ENCODE assay signal across 18 cellular contexts in the genomic region with DNA sequence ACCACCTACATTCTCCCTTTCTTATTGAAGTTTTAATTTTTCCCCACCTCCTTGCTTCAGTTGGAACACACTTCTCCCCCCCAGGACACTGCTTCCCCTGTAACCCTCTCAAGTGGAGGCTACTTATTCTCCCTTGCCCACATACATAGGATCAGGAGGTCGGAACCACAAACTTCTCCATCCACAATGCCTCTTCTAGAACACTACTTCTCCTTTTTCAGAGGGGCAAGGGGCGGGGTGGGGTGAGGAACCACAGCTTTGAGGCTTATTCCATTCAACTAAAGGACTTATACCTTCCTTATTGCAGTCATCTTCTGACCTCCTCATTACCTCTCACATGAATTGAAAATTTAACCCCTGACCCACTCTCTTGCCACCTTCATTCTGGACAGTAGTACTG.
DNase-seq lines count a peak whose midpoint lies in the region; ATAC-seq and TF ChIP-seq lines count a peak whose summit lies in the region.
"Had no signal": no experiment of that assay in that cellular context is flagged by ENCODE, and none has a peak within 500 bp of the region (broad histone marks: within the 10 kb centered on the region; RNA-seq: fewer than 3 reads in every experiment).

No MANE protein-coding gene starts in this region.

- no peak overlapping the region for H3K9ac ChIP-seq in neuronal stem cell (ENCODE audit: low read depth, low read length, poor library complexity)

- intact Hi-C loops in left cardiac atrium (cut with DNase I), result no loop called here
- intact Hi-C loops in psoas muscle (cut with DNase I), result no loop called here
- intact Hi-C loops in activated CD4-positive, alpha-beta T cell treated with anti-CD3 and anti-CD28 coated beads, Interleukin-2, amount 10 ng/mL, durations not matched to agents 24 days and 14 days (cut with micrococcal nuclease), result no loop called here

- H3K9me3 Mint-ChIP-seq in activated CD4-positive, alpha-beta T cell treated with anti-CD3 and anti-CD28 coated beads, Interleukin-2, amount 10 ng/mL, durations not matched to agents 24 days and 14 days, result peaks cover 7% of the 10 kb centered on the region

- no peak overlapping the region for H3K14ac ChIP-seq in neuronal stem cell (ENCODE audit: low read length)

- H3K18ac ChIP-seq in neuronal stem cell (ENCODE audit: low read length), result no peak overlapping the region

- H2AK5ac ChIP-seq in neuronal stem cell (ENCODE audit: low read depth, low read length), result no peak overlapping the region

- 90 to 100% (median 93%) methylated on average over 2 of the region's 2 CpGs for WGBS in psoas muscle, 3 donors
- whole genome bisulfite sequencing in neuronal stem cell (ENCODE audit: extremely low coverage in 2 of 2, insufficient read length in 2 of 2, insufficient replicate concordance in 1 of 2), 2 donors, result no CpG with 5 or more reads among the region's 2 CpGs

- H4K91ac ChIP-seq in neuronal stem cell (ENCODE audit: low read depth, low read length, poor library complexity), result no peak overlapping the region

- H2BK12ac ChIP-seq in neuronal stem cell (ENCODE audit: low read length), result no peak overlapping the region

- no peak overlapping the region for H3K4ac ChIP-seq in neuronal stem cell (ENCODE audit: low read length)

- H3K9me3 ChIP-seq in psoas muscle (peaks cover 4% of the 10 kb centered on the region), neuronal stem cell (replicated peaks in 1 of 2; ENCODE audit: control insufficient read depth in 2 of 2, insufficient read depth in 1 of 2, low read depth in 1 of 2, low read length in 2 of 2) (peaks cover 0 to 10% of the 10 kb centered on the region in 2 donors)
- H3K9me3 ChIP-seq: ascending aorta, gastrocnemius medialis, uterus had no signal

- ATAC-seq in GM21423 (IDR thresholded peaks at IDR 0.05; ENCODE audit: unreplicated experiment) (peak; percentile 39), left cardiac atrium (peak in 1 of 2 donors; percentile 28), psoas muscle (no peak)
- ATAC-seq: gastrocnemius medialis; stimulated activated naive CD8-positive, alpha-beta T cell treated with anti-CD3 and anti-CD28 coated beads, Interleukin-15, amount 100 ng/mL, for 72 hours had no signal

- POLR2A ChIA-PET in GM10248 (lab: Yijun Ruan, JAX), result no interaction called here

- no peak overlapping the region for H3K4me2 ChIP-seq in neuronal stem cell (ENCODE audit: insufficient read depth, low read length, poor library complexity, severe bottlenecking)
- H3K4me2 ChIP-seq: smooth muscle cell had no signal

- peaks cover 18% of the 10 kb centered on the region for H3K36me3 Mint-ChIP-seq in activated CD4-positive, alpha-beta T cell treated with anti-CD3 and anti-CD28 coated beads, Interleukin-2, amount 10 ng/mL, durations not matched to agents 24 days and 14 days (ENCODE audit: low read depth)

- H3K4me3 ChIP-seq in psoas muscle (no peak overlapping the region), neuronal stem cell (ENCODE audit: low read length in 2 of 2) (no peak overlapping the region)
- H3K4me3 ChIP-seq: ascending aorta, gastrocnemius medialis, smooth muscle cell, uterus had no signal

- peaks cover 11% of the 10 kb centered on the region for H3K4me1 ChIP-seq in psoas muscle
- H3K4me1 ChIP-seq in neuronal stem cell (ENCODE audit: control insufficient read depth in 2 of 2, insufficient read depth in 1 of 2, low read depth in 1 of 2, low read length in 2 of 2), result peaks cover 2 to 7% of the 10 kb centered on the region in 2 donors
- H3K4me1 ChIP-seq: uterus had no signal

- no peak overlapping the region for H2BK15ac ChIP-seq in neuronal stem cell (ENCODE audit: low read length)

- no peak overlapping the region for H3K27ac Mint-ChIP-seq in activated CD4-positive, alpha-beta T cell treated with anti-CD3 and anti-CD28 coated beads, Interleukin-2, amount 10 ng/mL, durations not matched to agents 24 days and 14 days
- H3K27ac Mint-ChIP-seq: mesothelial cell of epicardium; stimulated activated naive CD8-positive, alpha-beta T cell treated with anti-CD3 and anti-CD28 coated beads, Interleukin-15, amount 100 ng/mL, for 72 hours had no signal

- no peak overlapping the region for H3K23ac ChIP-seq in neuronal stem cell (ENCODE audit: low read depth, low read length, poor library complexity)

- TF ChIP-seq CTCF in psoas muscle (IDR thresholded peaks at IDR 0.05), result no peak
- no peak for TF ChIP-seq CTCF in GM10248 (IDR thresholded peaks at IDR 0.05; ENCODE audit: control extremely low read depth, extremely low read depth, low read depth, missing control alignments)
- TF ChIP-seq CTCF in GM10266 (IDR thresholded peaks at IDR 0.05; ENCODE audit: control insufficient read depth, insufficient read depth, low read depth, missing control alignments), result no peak

- H4K8ac ChIP-seq in neuronal stem cell (ENCODE audit: low read depth, low read length), result no peak overlapping the region

- H3K4me3 Mint-ChIP-seq in activated CD4-positive, alpha-beta T cell treated with anti-CD3 and anti-CD28 coated beads, Interleukin-2, amount 10 ng/mL, durations not matched to agents 24 days and 14 days, result no peak overlapping the region
- H3K4me3 Mint-ChIP-seq: mesothelial cell of epicardium; stimulated activated naive CD8-positive, alpha-beta T cell treated with anti-CD3 and anti-CD28 coated beads, Interleukin-15, amount 100 ng/mL, for 72 hours had no signal

- H2BK120ac ChIP-seq in neuronal stem cell (ENCODE audit: low read depth, low read length), result no peak overlapping the region

- no peaks in the 10 kb centered on the region for H3K27me3 ChIP-seq in psoas muscle (ENCODE audit: insufficient read depth in 3 of 3, low read length in 2 of 3)
- no peaks in the 10 kb centered on the region for H3K27me3 ChIP-seq in neuronal stem cell (ENCODE audit: control insufficient read depth in 3 of 3, insufficient read depth in 3 of 3, low read depth in 1 of 3, low read length in 3 of 3)
- H3K27me3 ChIP-seq: ascending aorta, gastrocnemius medialis, uterus had no signal

- no peak overlapping the region for H2BK5ac ChIP-seq in neuronal stem cell (ENCODE audit: low read length)

- peak; percentile 95 for DNase-seq in OCI-M1 (lab: John Stamatoyannopoulos, UW)
- peak; percentile 34 for DNase-seq in left cardiac atrium
- peak; percentile 18 to 44 for DNase-seq in psoas muscle
- no peak for DNase-seq in activated CD4-positive, alpha-beta T cell treated with anti-CD3 and anti-CD28 coated beads, Interleukin-2, amount 10 ng/mL, durations not matched to agents 24 days and 14 days
- DNase-seq in GM10248 (ENCODE audit: extremely low spot score), result no peak
- DNase-seq in GM10266 (ENCODE audit: extremely low spot score), result no peak
- DNase-seq in neuronal stem cell (ENCODE audit: low spot score), result no peak
- DNase-seq: activated CD4-positive, CD25-positive, alpha-beta regulatory T cell treated with anti-CD3 and anti-CD28 coated beads, Interleukin-2, amount 50 U/mL, for 72 hours; activated naive CD4-positive, alpha-beta T cell; NCI-H1436; NCI-H345; stimulated activated naive CD8-positive, alpha-beta T cell treated with anti-CD3 and anti-CD28 coated beads, Interleukin-15, amount 100 ng/mL, for 72 hours; uterus had no signal

- H3K36me3 ChIP-seq in psoas muscle (ENCODE audit: insufficient read depth in 1 of 2, low read depth in 1 of 2), result no peaks in the 10 kb centered on the region
- no peaks in the 10 kb centered on the region for H3K36me3 ChIP-seq in neuronal stem cell (replicated peaks in 1 of 2; ENCODE audit: control insufficient read depth in 2 of 2, insufficient read depth in 2 of 2, low read length in 2 of 2)
- H3K36me3 ChIP-seq: gastrocnemius medialis, uterus had no signal

- H3K79me1 ChIP-seq in neuronal stem cell (ENCODE audit: low read depth, low read length), result no peaks in the 10 kb centered on the region

- H3K27me3 Mint-ChIP-seq in activated CD4-positive, alpha-beta T cell treated with anti-CD3 and anti-CD28 coated beads, Interleukin-2, amount 10 ng/mL, durations not matched to agents 24 days and 14 days, result no peaks in the 10 kb centered on the region
- H3K27me3 Mint-ChIP-seq: stimulated activated naive CD8-positive, alpha-beta T cell treated with anti-CD3 and anti-CD28 coated beads, Interleukin-15, amount 100 ng/mL, for 72 hours had no signal

- no peak overlapping the region for H3K27ac ChIP-seq in psoas muscle
- H3K27ac ChIP-seq in neuronal stem cell (replicated peaks; ENCODE audit: low read length), result no peak overlapping the region
- H3K27ac ChIP-seq: ascending aorta, gastrocnemius medialis, uterus had no signal

- H2AFZ ChIP-seq in neuronal stem cell (ENCODE audit: low read length), result no peak overlapping the region

- H3K4me1 Mint-ChIP-seq in activated CD4-positive, alpha-beta T cell treated with anti-CD3 and anti-CD28 coated beads, Interleukin-2, amount 10 ng/mL, durations not matched to agents 24 days and 14 days, result peaks cover 18% of the 10 kb centered on the region

- CTCF ChIA-PET in GM10248 (lab: Yijun Ruan, JAX), result interaction anchor here (1.5 kb wide), 1 partner anchor 13 kb away, joined by 3 read pairs; no protein-coding TSS in a partner anchor

Comparison
In these comparisons a context has a peak if more than half of its experiments do, and no peak if none do; other contexts are left out.
1. DNase-seq: peak in OCI-M1 (single experiment), left cardiac atrium (single experiment) and psoas muscle (2 of 2); none in activated CD4-positive, alpha-beta T cell treated with anti-CD3 and anti-CD28 coated beads, Interleukin-2, amount 10 ng/mL, durations not matched to agents 24 days and 14 days (single experiment), GM10248 (single experiment), GM10266 (single experiment) and neuronal stem cell (single experiment).